Comparison of ENCODE assay signal across 1 cellular context in the genomic region with DNA sequence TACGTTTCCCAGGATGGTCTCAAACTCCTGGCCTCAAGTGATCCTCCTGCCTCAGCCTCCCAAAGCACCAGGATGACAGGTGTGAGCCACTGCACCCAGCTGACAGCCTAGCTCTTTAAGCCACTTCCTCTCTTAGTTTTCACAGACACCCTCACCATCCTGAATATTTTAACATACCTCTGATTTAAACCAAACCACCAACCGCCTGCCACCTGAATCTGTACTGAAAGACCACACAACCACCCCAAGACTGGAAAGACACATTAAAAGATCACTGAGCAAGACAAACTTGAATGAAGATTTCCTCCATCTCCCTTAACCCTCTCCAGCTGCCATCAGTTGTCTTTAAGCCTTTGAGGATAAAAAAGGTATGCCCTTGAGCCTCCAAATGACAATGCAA.
TF ChIP-seq lines count a peak whose summit lies in the region.

No MANE protein-coding gene starts in this region.

TF ChIP-seq in GM12878, 131 proteins besides CTCF, POLR2A, EP300 and RAD21:
- TF ChIP-seq RELB (IDR thresholded peaks at IDR 0.05; ENCODE audit: low read depth), result 0 out of 2 replicates have a peak, but pooled peaks have one; percentile 30
- TF ChIP-seq CHD2 (IDR thresholded peaks at IDR 0.05; ENCODE audit: borderline replicate concordance, low read depth, low read length), result no peak
- TF ChIP-seq ZBED1 (IDR thresholded peaks at IDR 0.05; ENCODE audit: borderline replicate concordance), result no peak
- no peak for TF ChIP-seq MYC (IDR thresholded peaks at IDR 0.05; ENCODE audit: insufficient read depth, insufficient read length, insufficient replicate concordance, low read length, severe bottlenecking)
- no peak for TF ChIP-seq TARDBP (IDR thresholded peaks at IDR 0.05; ENCODE audit: borderline replicate concordance)
- TF ChIP-seq NBN (IDR thresholded peaks at IDR 0.05), result peak; percentile 30; the same call in 1 of the 2 replicates
- TF ChIP-seq ETV6 (conservative IDR thresholded peaks at IDR 0.05 in 1 of 2, IDR thresholded peaks at IDR 0.05 in 1 of 2; ENCODE audit: borderline replicate concordance in 1 of 2, low read depth in 1 of 2), result no peak
- TF ChIP-seq, protein P1, sequence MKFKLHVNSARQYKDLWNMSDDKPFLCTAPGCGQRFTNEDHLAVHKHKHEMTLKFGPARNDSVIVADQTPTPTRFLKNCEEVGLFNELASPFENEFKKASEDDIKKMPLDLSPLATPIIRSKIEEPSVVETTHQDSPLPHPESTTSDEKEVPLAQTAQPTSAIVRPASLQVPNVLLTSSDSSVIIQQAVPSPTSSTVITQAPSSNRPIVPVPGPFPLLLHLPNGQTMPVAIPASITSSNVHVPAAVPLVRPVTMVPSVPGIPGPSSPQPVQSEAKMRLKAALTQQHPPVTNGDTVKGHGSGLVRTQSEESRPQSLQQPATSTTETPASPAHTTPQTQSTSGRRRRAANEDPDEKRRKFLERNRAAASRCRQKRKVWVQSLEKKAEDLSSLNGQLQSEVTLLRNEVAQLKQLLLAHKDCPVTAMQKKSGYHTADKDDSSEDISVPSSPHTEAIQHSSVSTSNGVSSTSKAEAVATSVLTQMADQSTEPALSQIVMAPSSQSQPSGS (IDR thresholded peaks at IDR 0.05; ENCODE audit: low read length), result no peak
- peak; percentile 31; the same call in 1 of the 2 replicates for TF ChIP-seq IKZF1 (conservative IDR thresholded peaks at IDR 0.05)
- TF ChIP-seq CREM (IDR thresholded peaks at IDR 0.05; ENCODE audit: low read depth), result no peak
- peak; percentile 38 to 53; a peak in 2 of 4 replicates for TF ChIP-seq IKZF2 (IDR thresholded peaks at IDR 0.05)
- no peak for TF ChIP-seq ZNF207 (IDR thresholded peaks at IDR 0.05; ENCODE audit: borderline replicate concordance)
- no peak for TF ChIP-seq ASH2L (IDR thresholded peaks at IDR 0.05; ENCODE audit: borderline replicate concordance, low read depth)
- TF ChIP-seq RUNX3 (IDR thresholded peaks at IDR 0.05; ENCODE audit: low read length), result peak; percentile 61
- TF ChIP-seq ZNF217 (IDR thresholded peaks at IDR 0.05), result peak; percentile 56; the same call in 1 of the 2 replicates
- no peak for TF ChIP-seq SMARCA5 (IDR thresholded peaks at IDR 0.05)
- TF ChIP-seq TCF12 (IDR thresholded peaks at IDR 0.05; ENCODE audit: low read depth, low read length), result 0 out of 2 replicates have a peak, but pooled peaks have one; percentile 36
- peak; percentile 32 for TF ChIP-seq SKIL (IDR thresholded peaks at IDR 0.05; ENCODE audit: low read depth, poor library complexity, severe bottlenecking)
- TF ChIP-seq USF1 (IDR thresholded peaks at IDR 0.05; ENCODE audit: borderline replicate concordance, extremely low read length, insufficient read depth, low read depth, low read length), result no peak
- TF ChIP-seq ATF7 (IDR thresholded peaks at IDR 0.05; ENCODE audit: low read depth), result 0 out of 2 replicates have a peak, but pooled peaks have one; percentile 12
- TF ChIP-seq ZNF687 (IDR thresholded peaks at IDR 0.05), result 0 out of 2 replicates have a peak, but pooled peaks have one; percentile 36
- no peak for TF ChIP-seq RELA (IDR thresholded peaks at IDR 0.05; ENCODE audit: borderline replicate concordance, partially characterized antibody)
- TF ChIP-seq, protein P2, sequence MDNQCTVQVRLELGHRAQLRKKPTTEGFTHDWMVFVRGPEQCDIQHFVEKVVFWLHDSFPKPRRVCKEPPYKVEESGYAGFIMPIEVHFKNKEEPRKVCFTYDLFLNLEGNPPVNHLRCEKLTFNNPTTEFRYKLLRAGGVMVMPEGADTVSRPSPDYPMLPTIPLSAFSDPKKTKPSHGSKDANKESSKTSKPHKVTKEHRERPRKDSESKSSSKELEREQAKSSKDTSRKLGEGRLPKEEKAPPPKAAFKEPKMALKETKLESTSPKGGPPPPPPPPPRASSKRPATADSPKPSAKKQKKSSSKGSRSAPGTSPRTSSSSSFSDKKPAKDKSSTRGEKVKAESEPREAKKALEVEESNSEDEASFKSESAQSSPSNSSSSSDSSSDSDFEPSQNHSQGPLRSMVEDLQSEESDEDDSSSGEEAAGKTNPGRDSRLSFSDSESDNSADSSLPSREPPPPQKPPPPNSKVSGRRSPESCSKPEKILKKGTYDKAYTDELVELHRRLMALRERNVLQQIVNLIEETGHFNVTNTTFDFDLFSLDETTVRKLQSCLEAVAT (IDR thresholded peaks at IDR 0.05), result peak; percentile 70; the same call in 1 of the 2 replicates
- no peak for TF ChIP-seq NFYA (IDR thresholded peaks at IDR 0.05; ENCODE audit: borderline replicate concordance, low read depth, low read length)
- TF ChIP-seq MXI1 (IDR thresholded peaks at IDR 0.05; ENCODE audit: low read depth, low read length), result no peak
- no peak for TF ChIP-seq PAX5 (IDR thresholded peaks at IDR 0.05; ENCODE audit: borderline replicate concordance, low read depth, low read length)
- no peak for TF ChIP-seq ZSCAN29 (IDR thresholded peaks at IDR 0.05)
- no peak for TF ChIP-seq ATF3 (IDR thresholded peaks at IDR 0.05; ENCODE audit: borderline replicate concordance, extremely low read depth, low read depth, low read length)
- TF ChIP-seq JUNB (IDR thresholded peaks at IDR 0.05), result no peak
- TF ChIP-seq SPI1 (IDR thresholded peaks at IDR 0.05; ENCODE audit: borderline replicate concordance, insufficient read depth, low read depth, low read length), result peak; percentile 63; the same call in 1 of the 2 replicates
- TF ChIP-seq TCF3 (IDR thresholded peaks at IDR 0.05; ENCODE audit: borderline replicate concordance, insufficient read depth, low read depth, low read length), result peak; percentile 73; the same call in 1 of the 2 replicates
- 0 out of 2 replicates have a peak, but pooled peaks have one; percentile 21 for TF ChIP-seq MTA2 (IDR thresholded peaks at IDR 0.05; ENCODE audit: low read depth)
- no peak for TF ChIP-seq RCOR1 (conservative IDR thresholded peaks at IDR 0.05; ENCODE audit: low read depth, low read length)
- TF ChIP-seq BHLHE40 (IDR thresholded peaks at IDR 0.05; ENCODE audit: borderline replicate concordance in 1 of 2, low read depth in 2 of 2, low read length in 1 of 2), result no peak
- TF ChIP-seq, protein P3, sequence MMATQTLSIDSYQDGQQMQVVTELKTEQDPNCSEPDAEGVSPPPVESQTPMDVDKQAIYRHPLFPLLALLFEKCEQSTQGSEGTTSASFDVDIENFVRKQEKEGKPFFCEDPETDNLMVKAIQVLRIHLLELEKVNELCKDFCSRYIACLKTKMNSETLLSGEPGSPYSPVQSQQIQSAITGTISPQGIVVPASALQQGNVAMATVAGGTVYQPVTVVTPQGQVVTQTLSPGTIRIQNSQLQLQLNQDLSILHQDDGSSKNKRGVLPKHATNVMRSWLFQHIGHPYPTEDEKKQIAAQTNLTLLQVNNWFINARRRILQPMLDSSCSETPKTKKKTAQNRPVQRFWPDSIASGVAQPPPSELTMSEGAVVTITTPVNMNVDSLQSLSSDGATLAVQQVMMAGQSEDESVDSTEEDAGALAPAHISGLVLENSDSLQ (IDR thresholded peaks at IDR 0.05), result peak; percentile 45; the same call in 1 of the 2 replicates
- no peak for TF ChIP-seq RBBP5 (conservative IDR thresholded peaks at IDR 0.05)
- no peak for TF ChIP-seq GATAD2B (conservative IDR thresholded peaks at IDR 0.05; ENCODE audit: low read depth)
- TF ChIP-seq ZNF622 (IDR thresholded peaks at IDR 0.05), result no peak
- 0 out of 2 replicates have a peak, but pooled peaks have one; percentile 26 for TF ChIP-seq NFIC (IDR thresholded peaks at IDR 0.05; ENCODE audit: low read depth, low read length)
- 0 out of 2 replicates have a peak, but pooled peaks have one; percentile 12 for TF ChIP-seq NR2F1 (conservative IDR thresholded peaks at IDR 0.05)
- TF ChIP-seq CBX5 (IDR thresholded peaks at IDR 0.05; ENCODE audit: low read depth), result 0 out of 2 replicates have a peak, but pooled peaks have one; percentile 32
- TF ChIP-seq FOS (IDR thresholded peaks at IDR 0.05; ENCODE audit: borderline replicate concordance, extremely low read depth, insufficient read length), result no peak
